Comparison of ENCODE assay signal across 25 cellular contexts in the genomic region with DNA sequence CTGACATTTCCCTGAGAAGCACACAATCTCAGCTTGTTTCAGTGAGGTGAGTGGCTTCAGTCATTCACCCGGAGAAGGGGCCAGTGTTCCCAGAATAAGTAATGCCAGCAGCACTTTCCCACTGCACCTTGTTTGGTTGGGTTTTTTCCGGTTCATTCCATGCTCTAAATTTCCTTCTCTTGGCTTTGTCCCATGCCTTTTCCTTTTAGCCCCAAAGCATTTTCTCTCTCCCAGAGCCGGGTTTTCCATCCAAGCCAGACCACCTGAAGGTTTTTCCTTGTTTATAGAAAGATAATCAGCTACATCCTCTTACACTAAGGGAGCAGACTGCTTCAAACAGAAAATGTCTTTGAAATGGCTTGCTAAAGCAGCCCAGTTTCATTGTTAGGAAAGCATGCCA.
DNase-seq lines count a peak whose midpoint lies in the region; ATAC-seq and TF ChIP-seq lines count a peak whose summit lies in the region.
"Had no signal": no experiment of that assay in that cellular context is flagged by ENCODE, and none has a peak within 500 bp of the region (broad histone marks: within the 10 kb centered on the region; RNA-seq: fewer than 3 reads in every experiment).

No MANE protein-coding gene starts in this region.

- H3K36me3 ChIP-seq in iPS-20b (ENCODE audit: insufficient read depth, low read depth, low read length) = no peaks in the 10 kb centered on the region
- no peaks in the 10 kb centered on the region for H3K36me3 ChIP-seq in neuronal stem cell (replicated peaks in 1 of 2; ENCODE audit: control insufficient read depth in 2 of 2, insufficient read depth in 2 of 2, low read length in 2 of 2)
- no peaks in the 10 kb centered on the region for H3K36me3 ChIP-seq in SJCRH30
- H3K36me3 ChIP-seq: BLaER1 had no signal

- no peak for TF ChIP-seq CTCF in WTC11 (IDR thresholded peaks at IDR 0.05)

- H3K4me2 ChIP-seq in neuronal stem cell (ENCODE audit: insufficient read depth, low read length, poor library complexity, severe bottlenecking) = no peak overlapping the region
- H3K4me2 ChIP-seq: BLaER1, KMS-11 had no signal

- H3K9me3 Mint-ChIP-seq in WTC11 = peaks cover 26% of the 10 kb centered on the region

- H3K4me1 Mint-ChIP-seq in WTC11 = peaks cover 18% of the 10 kb centered on the region

- no peak overlapping the region for H2BK5ac ChIP-seq in neuronal stem cell (ENCODE audit: low read length)

- H4K8ac ChIP-seq in neuronal stem cell (ENCODE audit: low read depth, low read length) = no peak overlapping the region

- no peak overlapping the region for H2BK12ac ChIP-seq in neuronal stem cell (ENCODE audit: low read length)

- H3K9me3 ChIP-seq in iPS-20b (ENCODE audit: insufficient read depth, low read depth, low read length) (no peaks in the 10 kb centered on the region), neuronal stem cell (replicated peaks in 1 of 2; ENCODE audit: control insufficient read depth in 2 of 2, insufficient read depth in 1 of 2, low read depth in 1 of 2, low read length in 2 of 2) (no peaks in the 10 kb centered on the region), SJCRH30 (replicated peaks) (no peaks in the 10 kb centered on the region)
- H3K9me3 ChIP-seq: Caco-2 had no signal

- H3K27me3 Mint-ChIP-seq in WTC11 (ENCODE audit: low read depth) = no peaks in the 10 kb centered on the region
- H3K27me3 Mint-ChIP-seq: CD4-positive, alpha-beta T cell had no signal

- H3K4me3 ChIP-seq in iPS-20b (ENCODE audit: low read length) (no peak overlapping the region), neuronal stem cell (ENCODE audit: low read length in 2 of 2) (no peak overlapping the region), SJCRH30 (no peak overlapping the region)
- H3K4me3 ChIP-seq: BLaER1, GM23248, SK-N-MC had no signal

- DNase-seq in G401 (ENCODE audit: low spot score) = peak; percentile 23
- no peak for DNase-seq in WTC11 (ENCODE audit: low spot score)
- no peak for DNase-seq in neuronal stem cell (ENCODE audit: low spot score)
- no peak for DNase-seq in GDM1 (lab: John Stamatoyannopoulos, UW)
- DNase-seq in activated gamma-delta T cell (lab: John Stamatoyannopoulos, UW) = no peak
- DNase-seq in SJCRH30 = no peak
- DNase-seq: Caco-2; CD4-positive, alpha-beta T cell; DMS 273 treated with DMSO at 0.1 percent for 48 hours; GF-D8; GM23248; IMR-90; NCI-H1105; NCI-H146; NCI-H2029; NCI-H2171; NCI-H345; NCI-H524; NCI-H774; Right ventricle myocardium superior; SW 1271 had no signal

- CTCF ChIA-PET in WTC11 (lab: Charles Lee) = no interaction called here

- H3K4me1 ChIP-seq in iPS-20b (ENCODE audit: insufficient read depth, low read length) (no peaks in the 10 kb centered on the region; the same call in 1 of the 2 replicates), neuronal stem cell (ENCODE audit: control insufficient read depth in 2 of 2, insufficient read depth in 1 of 2, low read depth in 1 of 2, low read length in 2 of 2) (peaks cover 2 to 8% of the 10 kb centered on the region in 2 donors), SJCRH30 (no peaks in the 10 kb centered on the region)
- H3K4me1 ChIP-seq: Caco-2 had no signal

- H3K14ac ChIP-seq in neuronal stem cell (ENCODE audit: low read length) = no peak overlapping the region

- peak; percentile 28 for ATAC-seq in WTC11

- no peaks in the 10 kb centered on the region for H3K79me1 ChIP-seq in neuronal stem cell (ENCODE audit: low read depth, low read length)

- in situ Hi-C loops in G401 (cut with HindIII; ENCODE audit: low sequenced_read_pairs) = no loop called here

- no peak overlapping the region for H3K18ac ChIP-seq in neuronal stem cell (ENCODE audit: low read length)

- no peak overlapping the region; the same call in 1 of the 2 replicates for H3K27ac Mint-ChIP-seq in WTC11
- H3K27ac Mint-ChIP-seq: CD4-positive, alpha-beta T cell had no signal

- H3K27ac ChIP-seq in iPS-20b (ENCODE audit: low read length) (peak overlapping the region; percentile 49), neuronal stem cell (replicated peaks; ENCODE audit: low read length) (peak overlapping the region; percentile 17), SJCRH30 (no peak overlapping the region)
- H3K27ac ChIP-seq: BLaER1, GM23248, KMS-11, SK-N-MC had no signal

- POLR2A ChIA-PET in WTC11 (lab: Charles Lee) = no interaction called here

- no peak overlapping the region for H3K23ac ChIP-seq in neuronal stem cell (ENCODE audit: low read depth, low read length, poor library complexity)

- H3K27me3 ChIP-seq in iPS-20b (ENCODE audit: insufficient read depth, low read length) = no peaks in the 10 kb centered on the region
- no peaks in the 10 kb centered on the region for H3K27me3 ChIP-seq in neuronal stem cell (ENCODE audit: control insufficient read depth in 3 of 3, insufficient read depth in 3 of 3, low read depth in 1 of 3, low read length in 3 of 3)
- H3K27me3 ChIP-seq in SJCRH30 = no peaks in the 10 kb centered on the region
- H3K27me3 ChIP-seq: BLaER1 had no signal

- no peak overlapping the region for H4K91ac ChIP-seq in neuronal stem cell (ENCODE audit: low read depth, low read length, poor library complexity)

- no peak overlapping the region for H2AK5ac ChIP-seq in neuronal stem cell (ENCODE audit: low read depth, low read length)

- peaks cover 9% of the 10 kb centered on the region for H3K36me3 Mint-ChIP-seq in WTC11

- H3K4me3 Mint-ChIP-seq in WTC11 = no peak overlapping the region
- H3K4me3 Mint-ChIP-seq: CD4-positive, alpha-beta T cell had no signal

- H2BK120ac ChIP-seq in neuronal stem cell (ENCODE audit: low read depth, low read length) = no peak overlapping the region

- H3K4ac ChIP-seq in neuronal stem cell (ENCODE audit: low read length) = no peak overlapping the region

- H3K9ac ChIP-seq in iPS-20b (ENCODE audit: low read depth, low read length) = no peak overlapping the region
- H3K9ac ChIP-seq in neuronal stem cell (ENCODE audit: low read depth, low read length, poor library complexity) = no peak overlapping the region
- H3K9ac ChIP-seq: BLaER1, GM23248, KMS-11 had no signal

- H2AFZ ChIP-seq in neuronal stem cell (ENCODE audit: low read length) = peak overlapping the region; percentile 63
- H2AFZ ChIP-seq: GM23248 had no signal

- no CpG with 5 or more reads among the region's 3 CpGs for WGBS in neuronal stem cell (ENCODE audit: extremely low coverage in 2 of 2, insufficient read length in 2 of 2, insufficient replicate concordance in 1 of 2), 2 donors

- H2BK15ac ChIP-seq in neuronal stem cell (ENCODE audit: low read length) = no peak overlapping the region

TF ChIP-seq in WTC11, 78 proteins besides CTCF, POLR2A, EP300 and RAD21:
- no peak for TF ChIP-seq SOX15 (CRISPR knock-in tag; IDR thresholded peaks at IDR 0.05)
- TF ChIP-seq, protein P1, sequence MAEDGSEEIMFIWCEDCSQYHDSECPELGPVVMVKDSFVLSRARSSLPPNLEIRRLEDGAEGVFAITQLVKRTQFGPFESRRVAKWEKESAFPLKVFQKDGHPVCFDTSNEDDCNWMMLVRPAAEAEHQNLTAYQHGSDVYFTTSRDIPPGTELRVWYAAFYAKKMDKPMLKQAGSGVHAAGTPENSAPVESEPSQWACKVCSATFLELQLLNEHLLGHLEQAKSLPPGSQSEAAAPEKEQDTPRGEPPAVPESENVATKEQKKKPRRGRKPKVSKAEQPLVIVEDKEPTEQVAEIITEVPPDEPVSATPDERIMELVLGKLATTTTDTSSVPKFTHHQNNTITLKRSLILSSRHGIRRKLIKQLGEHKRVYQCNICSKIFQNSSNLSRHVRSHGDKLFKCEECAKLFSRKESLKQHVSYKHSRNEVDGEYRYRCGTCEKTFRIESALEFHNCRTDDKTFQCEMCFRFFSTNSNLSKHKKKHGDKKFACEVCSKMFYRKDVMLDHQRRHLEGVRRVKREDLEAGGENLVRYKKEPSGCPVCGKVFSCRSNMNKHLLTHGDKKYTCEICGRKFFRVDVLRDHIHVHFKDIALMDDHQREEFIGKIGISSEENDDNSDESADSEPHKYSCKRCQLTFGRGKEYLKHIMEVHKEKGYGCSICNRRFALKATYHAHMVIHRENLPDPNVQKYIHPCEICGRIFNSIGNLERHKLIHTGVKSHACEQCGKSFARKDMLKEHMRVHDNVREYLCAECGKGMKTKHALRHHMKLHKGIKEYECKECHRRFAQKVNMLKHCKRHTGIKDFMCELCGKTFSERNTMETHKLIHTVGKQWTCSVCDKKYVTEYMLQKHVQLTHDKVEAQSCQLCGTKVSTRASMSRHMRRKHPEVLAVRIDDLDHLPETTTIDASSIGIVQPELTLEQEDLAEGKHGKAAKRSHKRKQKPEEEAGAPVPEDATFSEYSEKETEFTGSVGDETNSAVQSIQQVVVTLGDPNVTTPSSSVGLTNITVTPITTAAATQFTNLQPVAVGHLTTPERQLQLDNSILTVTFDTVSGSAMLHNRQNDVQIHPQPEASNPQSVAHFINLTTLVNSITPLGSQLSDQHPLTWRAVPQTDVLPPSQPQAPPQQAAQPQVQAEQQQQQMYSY (CRISPR knock-in tag; IDR thresholded peaks at IDR 0.05) = peak; percentile 60
